Comparison of ENCODE assay signal across 8 cellular contexts in the genomic region with DNA sequence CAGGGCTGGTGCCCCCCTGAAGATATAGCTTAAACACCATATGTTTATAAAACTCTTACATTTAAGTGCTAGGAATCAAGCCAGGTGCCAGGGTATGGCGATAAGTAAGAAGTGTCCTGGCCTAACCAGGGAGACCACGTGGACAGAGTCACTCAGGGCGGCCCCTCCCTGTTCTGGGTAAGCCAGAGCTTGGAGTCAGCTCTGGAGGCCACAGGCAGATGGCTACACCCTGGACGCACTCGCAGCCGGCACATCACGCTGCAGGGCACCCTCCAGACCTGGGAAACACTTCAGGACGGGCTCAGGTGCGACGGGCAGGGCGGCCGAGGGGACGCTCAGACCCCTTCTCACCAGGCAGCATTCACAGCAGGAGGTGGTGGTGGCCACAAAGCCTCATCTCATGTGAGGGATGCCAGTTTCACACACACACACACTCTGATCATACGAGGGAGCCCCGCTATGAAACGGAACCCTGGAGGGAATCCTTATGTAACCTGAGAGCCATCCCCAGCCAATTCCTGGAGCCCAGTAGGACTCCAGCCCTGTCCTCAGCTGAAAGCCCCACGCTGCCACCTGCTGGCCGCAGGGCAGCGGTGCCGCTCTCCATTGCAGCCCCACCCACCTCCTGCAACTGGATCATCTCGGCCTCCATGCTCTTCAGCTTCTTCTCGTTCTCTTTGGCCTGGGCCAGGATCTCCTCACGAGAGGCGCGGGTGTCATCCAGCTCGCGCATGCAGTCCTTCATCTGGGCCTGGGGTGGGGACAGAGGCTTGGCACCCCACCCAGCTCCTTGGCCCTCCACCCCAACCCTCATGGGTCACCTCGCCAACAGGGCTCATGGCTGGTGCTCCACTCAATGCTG. TPM values are rescaled to one million over a fixed set of nuclear protein-coding genes. Genes with fewer than 3 reads are reported as not detected.
DNase-seq lines count a peak whose midpoint lies in the region; ATAC-seq and TF ChIP-seq lines count a peak whose summit lies in the region.

No MANE protein-coding gene starts in this region.

- H3K36me3 ChIP-seq in colonic mucosa: peaks cover 69% of the 10 kb centered on the region

- no peaks in the 10 kb centered on the region for H3K9me3 ChIP-seq in colonic mucosa

- DNase-seq in Right ventricle myocardium inferior (ENCODE audit: missing footprints): peak; percentile 86
- no peak for DNase-seq in cardiac septum (ENCODE audit: low spot score)
- peak; percentile 17 for DNase-seq in NCI-H446 treated with DMSO at 0.1 percent for 48 hours (lab: John Stamatoyannopoulos, UW)
- peak; percentile 85 for DNase-seq in activated CD4-positive, alpha-beta T cell treated with anti-CD3 and anti-CD28 coated beads for 48 hours
- DNase-seq in colonic mucosa: peak; percentile 76
- peak; percentile 71 to 96 for DNase-seq in lower leg skin (ENCODE audit: low spot score in 2 of 2)
- peak; percentile 48 to 69 for DNase-seq in stimulated activated CD4-positive, alpha-beta T cell treated with anti-CD3 and anti-CD28 coated beads, Interleukin-4, amount 100 ng/mL, for 4 hours

- intact Hi-C loops in Right ventricle myocardium inferior (cut with DNase I) (no loop called here), cardiac septum (cut with DNase I) (no loop called here), colonic mucosa (cut with DNase I) (loop anchor here (5.0 kb wide), 1 partner anchor 49 kb away; a partner anchor contains a TSS), lower leg skin (cut with DNase I; ENCODE audit: low total_unique reads) (loop anchor here (10.0 kb wide), 2 partner anchors 92 to 142 kb away; no protein-coding TSS in a partner anchor)

- H3K4me1 ChIP-seq in colonic mucosa: no peaks in the 10 kb centered on the region

- H3K4me3 ChIP-seq in colonic mucosa: no peak overlapping the region
- no peak overlapping the region for H3K4me3 ChIP-seq in lower leg skin (ENCODE audit: low read depth, poor library complexity, severe bottlenecking)

- no peak overlapping the region for H3K27ac ChIP-seq in colonic mucosa

- no peak overlapping the region for H3K9ac ChIP-seq in colonic mucosa (ENCODE audit: low read depth in 2 of 2, low read length in 2 of 2)

- ATAC-seq in Right ventricle myocardium inferior (peak; percentile 84), HG02870 (IDR thresholded peaks at IDR 0.05; ENCODE audit: unreplicated experiment) (no peak)

- 46 to 77% methylated on average over 19 to 27 of the region's 28 CpGs for WGBS in lower leg skin, 2 donors

- peak; percentile 66 for TF ChIP-seq CTCF in colonic mucosa (IDR thresholded peaks at IDR 0.05)
- peak in 1 of 3 donors; percentile 84 for TF ChIP-seq CTCF in lower leg skin (IDR thresholded peaks at IDR 0.05)

- TF ChIP-seq POLR2A in lower leg skin (IDR thresholded peaks at IDR 0.05): no peak

- H3K27me3 ChIP-seq in colonic mucosa: no peaks in the 10 kb centered on the region

RNA-seq across cellular contexts. Expression of a gene that starts 33.4 kb away (rescaled TPM):
- total RNA-seq in Right ventricle myocardium inferior (22.1 TPM), cardiac septum (25.6 TPM), colonic mucosa (10 to 100 TPM; 14.7 to 34.6 TPM), lower leg skin (1 to 10 TPM in 2 of 4 donors, under 1 TPM in 2; 0.46 to 4.1 (median 2.0) TPM)

RNA-seq across cellular contexts. Expression of a gene that starts 47.0 kb away (rescaled TPM):
- total RNA-seq in Right ventricle myocardium inferior: 67.0 TPM
- total RNA-seq in cardiac septum: 47.9 TPM
- total RNA-seq in colonic mucosa: 10 to 100 TPM; 27.5 to 29.4 TPM
- 10 to 100 TPM; 14.2 to 24.8 (median 20.0) TPM for total RNA-seq in lower leg skin

Comparison
In these comparisons a context has a peak if more than half of its experiments do, and no peak if none do; other contexts are left out.
1. intact Hi-C loops: an anchor here in colonic mucosa (5.0 kb wide) and lower leg skin (10.0 kb wide); none called in Right ventricle myocardium inferior and cardiac septum.